ENCODE assay signal across 25 cellular contexts in the genomic region with DNA sequence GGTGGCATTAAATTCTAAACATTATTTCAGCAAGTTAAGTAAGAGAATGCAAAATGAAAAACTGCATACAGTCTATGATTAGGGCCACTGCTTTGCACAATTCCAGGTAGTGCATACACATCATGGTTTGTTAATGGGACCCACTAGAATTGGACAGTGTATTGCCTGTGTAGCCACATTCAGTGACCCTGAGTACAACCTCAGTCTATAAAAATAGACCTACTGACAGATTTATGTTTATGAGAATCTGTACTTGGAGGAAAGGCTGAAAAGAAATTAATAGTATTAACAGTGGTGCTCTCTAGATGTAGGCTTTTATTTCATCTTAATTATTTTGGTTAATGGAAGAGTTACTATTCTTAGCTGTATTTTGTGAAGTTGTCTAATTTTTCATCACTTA.
"Had no signal": no experiment of that assay in that cellular context is flagged by ENCODE, and none has a peak within 500 bp of the region (broad histone marks: within the 10 kb centered on the region; RNA-seq: fewer than 3 reads in every experiment).

No MANE protein-coding gene starts in this region.

- H3K27me3 ChIP-seq: ascending aorta, cardiac muscle cell had no signal

- DNase-seq: activated CD4-positive, alpha-beta T cell treated with anti-CD3 and anti-CD28 coated beads, Interleukin-2, amount 10 ng/mL, durations not matched to agents 24 days and 14 days; activated CD4-positive, alpha-beta T cell treated with anti-CD3 and anti-CD28 coated beads, Interleukin-2, amount 50 U/mL, for 4 hours; activated CD8-positive, alpha-beta T cell treated with anti-CD3 and anti-CD28 coated beads for 36 hours; activated effector memory CD4-positive, alpha-beta T cell treated with anti-CD3 and anti-CD28 coated beads, Interleukin-2, amount 50 U/mL, for 16 hours; activated naive CD4-positive, alpha-beta T cell; activated naive CD8-positive, alpha-beta T cell treated with anti-CD3 and anti-CD28 coated beads, Interleukin-2, amount 10 ng/mL, durations not matched to agents 7 days and 5 days; activated T-cell treated with anti-CD3 and anti-CD28 coated beads, Interleukin-2, amount 50 U/mL, for 1 hour; activated T-cell treated with anti-CD3 and anti-CD28 coated beads, Interleukin-2, amount 50 U/mL, for 72 hours; amygdala; NCI-H1092 treated with DMSO at 0.1 percent for 48 hours; NCI-H146; NCI-H187; NCI-H2029 treated with DMSO at 0.1 percent for 48 hours; NCI-H2107; NCI-H2171 treated with DMSO at 0.1 percent for 48 hours; NCI-H2227 treated with DMSO at 0.1 percent for 48 hours; NCI-H446; NCI-H524; PC-9; T1000 had no signal

- H3K4me1 ChIP-seq: ascending aorta had no signal

- H3K9me3 ChIP-seq: ascending aorta had no signal

- ATAC-seq: activated CD8-positive, alpha-beta T cell treated with anti-CD3 and anti-CD28 coated beads for 36 hours; activated T-cell treated with anti-CD3 and anti-CD28 coated beads, Interleukin-2, amount 50 U/mL, for 72 hours; activated T-helper 17 cell treated with anti-CD3 and anti-CD28 coated beads, Interleukin-2, amount 50 U/mL, for 72 hours; Right ventricle myocardium inferior had no signal

- H3K4me3 ChIP-seq: ascending aorta, cardiac muscle cell, PC-9 had no signal

- H3K27ac ChIP-seq: ascending aorta, cardiac muscle cell, PC-9, RWPE1 had no signal
